ENCODE assay signal across 19 cellular contexts in genomic region chr7:473870-474604, GRCh38.
"Had no signal": no experiment of that assay in that cellular context is flagged by ENCODE, and none has a peak within 500 bp of the region (broad histone marks: within the 10 kb centered on the region; RNA-seq: fewer than 3 reads in every experiment).

No MANE protein-coding gene starts in this region.

- H3K4me1 Mint-ChIP-seq: central memory CD8-positive, alpha-beta T cell had no signal

- H3K27ac ChIP-seq: esophagus muscularis mucosa, foreskin keratinocyte, left lung, parathyroid adenoma, right atrium auricular region, upper lobe of left lung had no signal

- H3K4me3 Mint-ChIP-seq: activated CD4-positive, alpha-beta T cell treated with anti-CD3 and anti-CD28 coated beads for 36 hours; activated naive CD4-positive, alpha-beta T cell treated with anti-CD3 and anti-CD28 coated beads, Interleukin-2, amount 10 ng/mL, durations not matched to agents 7 days and 5 days; activated naive CD8-positive, alpha-beta T cell treated with anti-CD3 and anti-CD28 coated beads, Interleukin-2, amount 50 U/mL, for 24 hours; central memory CD8-positive, alpha-beta T cell had no signal

- ATAC-seq: activated CD4-positive, alpha-beta T cell treated with anti-CD3 and anti-CD28 coated beads for 36 hours; activated naive CD8-positive, alpha-beta T cell treated with anti-CD3 and anti-CD28 coated beads, Interleukin-2, amount 50 U/mL, for 24 hours; foreskin keratinocyte; left lung; stimulated activated naive CD8-positive, alpha-beta T cell treated with anti-CD3 and anti-CD28 coated beads, Interleukin-15, Interleukin-2, amounts not matched to agents 100 U/mL and 50 U/mL, for 24 hours had no signal

- DNase-seq: activated CD4-positive, alpha-beta T cell treated with anti-CD3 and anti-CD28 coated beads for 36 hours; activated CD4-positive, CD25-positive, alpha-beta regulatory T cell; activated CD8-positive, alpha-beta memory T cell treated with anti-CD3 and anti-CD28 coated beads for 24 hours; activated naive CD8-positive, alpha-beta T cell treated with anti-CD3 and anti-CD28 coated beads, Interleukin-2, amount 50 U/mL, for 24 hours; anterior cingulate cortex; effector CD4-positive, alpha-beta T cell; foreskin keratinocyte; nucleus accumbens; stimulated activated CD4-positive, alpha-beta T cell treated with anti-CD3 and anti-CD28 coated beads, Interleukin-12 subunit alpha, Interleukin-12 subunit beta, amount 100 ng/mL, for 4 hours; stimulated activated CD4-positive, alpha-beta T cell treated with anti-CD3 and anti-CD28 coated beads, Interleukin-4, amount 100 ng/mL, for 1 hour; stimulated activated naive CD8-positive, alpha-beta T cell treated with anti-CD3 and anti-CD28 coated beads, Interleukin-15, Interleukin-2, amounts not matched to agents 100 U/mL and 50 U/mL, for 24 hours had no signal

- H3K36me3 Mint-ChIP-seq: activated naive CD4-positive, alpha-beta T cell treated with anti-CD3 and anti-CD28 coated beads, Interleukin-2, amount 10 ng/mL, durations not matched to agents 7 days and 5 days had no signal

- H3K36me3 ChIP-seq: esophagus muscularis mucosa, left lung, right atrium auricular region, upper lobe of left lung had no signal

- H3K27me3 ChIP-seq: esophagus muscularis mucosa, foreskin keratinocyte, left lung, right atrium auricular region, upper lobe of left lung had no signal

- H3K4me3 ChIP-seq: esophagus muscularis mucosa, left lung, lung, right atrium auricular region, upper lobe of left lung had no signal

- H3K9me3 Mint-ChIP-seq: activated naive CD8-positive, alpha-beta T cell treated with anti-CD3 and anti-CD28 coated beads, Interleukin-2, amount 50 U/mL, for 24 hours; central memory CD8-positive, alpha-beta T cell had no signal

- H3K4me1 ChIP-seq: left lung had no signal

- H3K27me3 Mint-ChIP-seq: activated CD4-positive, alpha-beta T cell treated with anti-CD3 and anti-CD28 coated beads for 36 hours; activated naive CD4-positive, alpha-beta T cell treated with anti-CD3 and anti-CD28 coated beads, Interleukin-2, amount 10 ng/mL, durations not matched to agents 7 days and 5 days; activated naive CD8-positive, alpha-beta T cell treated with anti-CD3 and anti-CD28 coated beads, Interleukin-2, amount 50 U/mL, for 24 hours; central memory CD8-positive, alpha-beta T cell had no signal

- H3K27ac Mint-ChIP-seq: activated CD4-positive, alpha-beta T cell treated with anti-CD3 and anti-CD28 coated beads for 36 hours; activated naive CD4-positive, alpha-beta T cell treated with anti-CD3 and anti-CD28 coated beads, Interleukin-2, amount 10 ng/mL, durations not matched to agents 7 days and 5 days; activated naive CD8-positive, alpha-beta T cell treated with anti-CD3 and anti-CD28 coated beads, Interleukin-2, amount 50 U/mL, for 24 hours had no signal
